In genomic region chr2:101349893-101350662, GRCh38 we compare ENCODE assay signal across 2 cellular contexts.
A peak's percentile ranks its signal among the peaks of the same experiment; 100 is the strongest.
TF ChIP-seq lines count a peak whose summit lies in the region.

No MANE protein-coding gene starts in this region.

TF ChIP-seq in IMR-90, 13 proteins besides CTCF, POLR2A, EP300 and RAD21:
- TF ChIP-seq SMC3 (IDR thresholded peaks at IDR 0.05; ENCODE audit: low read depth, low read length) (peak; percentile 46; the same call in 1 of the 2 replicates), MAFK (IDR thresholded peaks at IDR 0.05; ENCODE audit: low read depth, low read length) (0 out of 2 replicates have a peak, but pooled peaks have one; percentile 11), MXI1 (IDR thresholded peaks at IDR 0.05; ENCODE audit: borderline replicate concordance, low read depth, low read length) (no peak)

TF ChIP-seq in HepG2, 621 proteins besides CTCF, POLR2A, EP300 and RAD21:
- TF ChIP-seq FUBP1 (CRISPR knock-in tag; IDR thresholded peaks at IDR 0.05; ENCODE audit: borderline replicate concordance), result no peak
- TF ChIP-seq FOXA3 (CRISPR knock-in tag; IDR thresholded peaks at IDR 0.05), result 0 out of 2 replicates have a peak, but pooled peaks have one; percentile 10
- TF ChIP-seq MAFF (IDR thresholded peaks at IDR 0.05; ENCODE audit: low read depth, low read length), result peak; percentile 22; the same call in 1 of the 2 replicates
- TF ChIP-seq ZNF564 (CRISPR knock-in tag; IDR thresholded peaks at IDR 0.05), result no peak
- TF ChIP-seq ZNF331 (CRISPR knock-in tag; IDR thresholded peaks at IDR 0.05), result 0 out of 2 replicates have a peak, but pooled peaks have one; percentile 10
- TF ChIP-seq ZNF317 (CRISPR knock-in tag; IDR thresholded peaks at IDR 0.05), result 0 out of 2 replicates have a peak, but pooled peaks have one; percentile 33
- no peak for TF ChIP-seq MIER3 (CRISPR knock-in tag; IDR thresholded peaks at IDR 0.05; ENCODE audit: borderline replicate concordance)
- peak; percentile 43; the same call in 1 of the 2 replicates for TF ChIP-seq ZNF292 (CRISPR knock-in tag; IDR thresholded peaks at IDR 0.05; ENCODE audit: borderline replicate concordance, low read depth)
- TF ChIP-seq HMG20A (CRISPR knock-in tag; IDR thresholded peaks at IDR 0.05; ENCODE audit: borderline replicate concordance), result peak; percentile 26; the same call in 1 of the 2 replicates
- TF ChIP-seq TBX2 (CRISPR knock-in tag; IDR thresholded peaks at IDR 0.05; ENCODE audit: borderline replicate concordance), result 0 out of 2 replicates have a peak, but pooled peaks have one; percentile 23
- peak; percentile 35 for TF ChIP-seq TEAD3 (CRISPR knock-in tag; optimal IDR thresholded peaks at IDR 0.05; ENCODE audit: borderline replicate concordance)
- peak; percentile 59; the same call in 1 of the 2 replicates for TF ChIP-seq SOX5 (CRISPR knock-in tag; IDR thresholded peaks at IDR 0.05; ENCODE audit: borderline replicate concordance)
- 0 out of 2 replicates have a peak, but pooled peaks have one; percentile 11 for TF ChIP-seq HNF4A (CRISPR knock-in tag; IDR thresholded peaks at IDR 0.05)
- TF ChIP-seq KLF11 (CRISPR knock-in tag; IDR thresholded peaks at IDR 0.05), result no peak
- no peak for TF ChIP-seq SOX6 (IDR thresholded peaks at IDR 0.05)
- TF ChIP-seq SOX6 (CRISPR knock-in tag; IDR thresholded peaks at IDR 0.05), result peak; percentile 58; the same call in 1 of the 2 replicates
- peak; percentile 55 for TF ChIP-seq SMC3 (IDR thresholded peaks at IDR 0.05; ENCODE audit: low read length)
- no peak for TF ChIP-seq RNF2 (conservative IDR thresholded peaks at IDR 0.05; ENCODE audit: low read depth)
- TF ChIP-seq PATZ1 (CRISPR knock-in tag; IDR thresholded peaks at IDR 0.05), result 0 out of 2 replicates have a peak, but pooled peaks have one; percentile 11
- peak; percentile 51; the same call in 1 of the 2 replicates for TF ChIP-seq IKZF5 (CRISPR knock-in tag; IDR thresholded peaks at IDR 0.05)
- no peak for TF ChIP-seq HDAC1 (CRISPR knock-in tag; IDR thresholded peaks at IDR 0.05)
- TF ChIP-seq MXD4 (CRISPR knock-in tag; IDR thresholded peaks at IDR 0.05), result 0 out of 2 replicates have a peak, but pooled peaks have one; percentile 18
- peak; percentile 43; the same call in 1 of the 2 replicates for TF ChIP-seq GATAD2A (CRISPR knock-in tag; IDR thresholded peaks at IDR 0.05)
- TF ChIP-seq LCORL (IDR thresholded peaks at IDR 0.05), result no peak
- 0 out of 2 replicates have a peak, but pooled peaks have one; percentile 46 for TF ChIP-seq LCORL (CRISPR knock-in tag; IDR thresholded peaks at IDR 0.05)
- no peak for TF ChIP-seq ONECUT2 (CRISPR knock-in tag; IDR thresholded peaks at IDR 0.05)
- peak; percentile 45 for TF ChIP-seq STAG1 (CRISPR knock-in tag; IDR thresholded peaks at IDR 0.05)
- no peak for TF ChIP-seq GMEB2 (CRISPR knock-in tag; IDR thresholded peaks at IDR 0.05; ENCODE audit: low read depth)
- TF ChIP-seq SOX13 (IDR thresholded peaks at IDR 0.05), result no peak
- peak in 1 of 2 experiments; percentile 54; a peak in 1 of 4 replicates for TF ChIP-seq SOX13 (CRISPR knock-in tag; conservative IDR thresholded peaks at IDR 0.05 in 1 of 2, IDR thresholded peaks at IDR 0.05 in 1 of 2)
- peak in 1 of 2 experiments; percentile 42; a peak in 1 of 4 replicates for TF ChIP-seq MAFK (conservative IDR thresholded peaks at IDR 0.05 in 1 of 2, IDR thresholded peaks at IDR 0.05 in 1 of 2; ENCODE audit: low read length in 2 of 2)
- TF ChIP-seq SAP130 (CRISPR knock-in tag; IDR thresholded peaks at IDR 0.05; ENCODE audit: low read depth), result peak; percentile 41; the same call in 1 of the 2 replicates
- TF ChIP-seq NFYB (CRISPR knock-in tag; IDR thresholded peaks at IDR 0.05), result no peak
- TF ChIP-seq ARID5B (CRISPR knock-in tag; IDR thresholded peaks at IDR 0.05), result peak; percentile 43; the same call in 1 of the 2 replicates
